Comparison of ENCODE assay signal across 22 cellular contexts in genomic region chr3:20680990-20681628, GRCh38.
"Had no signal": no experiment of that assay in that cellular context is flagged by ENCODE, and none has a peak within 500 bp of the region (broad histone marks: within the 10 kb centered on the region; RNA-seq: fewer than 3 reads in every experiment).

No MANE protein-coding gene starts in this region.

- H3K9me3 ChIP-seq: adrenal gland had no signal

- H3K36me3 Mint-ChIP-seq: activated naive CD8-positive, alpha-beta T cell treated with anti-CD3 and anti-CD28 coated beads, Interleukin-2, amount 10 ng/mL, durations not matched to agents 7 days and 5 days; brain had no signal

- H3K4me3 ChIP-seq: adrenal gland, SJSA1 had no signal

- H3K27ac ChIP-seq: adrenal gland, SJSA1, WERI-Rb-1 had no signal

- H3K4me1 ChIP-seq: adrenal gland, SJSA1 had no signal

- DNase-seq: activated CD4-positive, alpha-beta memory T cell treated with anti-CD3 and anti-CD28 coated beads, Interleukin-2, amount 10 ng/mL, durations not matched to agents 7 days and 5 days; activated CD4-positive, alpha-beta T cell treated with anti-CD3 and anti-CD28 coated beads for 36 hours; activated CD4-positive, alpha-beta T cell treated with anti-CD3 and anti-CD28 coated beads, Interleukin-2, amount 50 U/mL, for 1 hour; activated CD8-positive, alpha-beta memory T cell treated with anti-CD3 and anti-CD28 coated beads, Interleukin-2, amount 50 U/mL, for 4 hours; activated naive CD4-positive, alpha-beta T cell treated with anti-CD3 and anti-CD28 coated beads, Interleukin-2, amount 50 U/mL, for 16 hours; activated naive CD8-positive, alpha-beta T cell treated with anti-CD3 and anti-CD28 coated beads, Interleukin-2, amount 10 ng/mL, durations not matched to agents 7 days and 5 days; activated T-cell treated with anti-CD3 and anti-CD28 coated beads, Interleukin-2, amount 50 U/mL, for 1 hour; adrenal gland; anterior cingulate cortex; Karpas-422; NCI-H1105 treated with DMSO at 0.1 percent for 48 hours; NCI-H1436 treated with DMSO at 0.1 percent for 48 hours; NCI-H187; NCI-H2081; NCI-H510A treated with DMSO at 0.1 percent for 48 hours; NCI-H69; SHP77; T-helper 1 cell; WERI-Rb-1 had no signal

- H3K36me3 ChIP-seq: adrenal gland, SJSA1, WERI-Rb-1 had no signal

- H3K27me3 ChIP-seq: adrenal gland, SJSA1 had no signal

- H3K4me3 Mint-ChIP-seq: activated CD4-positive, alpha-beta memory T cell treated with anti-CD3 and anti-CD28 coated beads, Interleukin-2, amount 10 ng/mL, durations not matched to agents 7 days and 5 days; activated CD4-positive, alpha-beta T cell treated with anti-CD3 and anti-CD28 coated beads for 36 hours; activated naive CD8-positive, alpha-beta T cell treated with anti-CD3 and anti-CD28 coated beads, Interleukin-2, amount 10 ng/mL, durations not matched to agents 7 days and 5 days; brain; central memory CD8-positive, alpha-beta T cell had no signal

- H3K4me1 Mint-ChIP-seq: activated CD4-positive, alpha-beta memory T cell treated with anti-CD3 and anti-CD28 coated beads, Interleukin-2, amount 10 ng/mL, durations not matched to agents 7 days and 5 days; activated CD4-positive, alpha-beta T cell treated with anti-CD3 and anti-CD28 coated beads for 36 hours; activated naive CD8-positive, alpha-beta T cell treated with anti-CD3 and anti-CD28 coated beads, Interleukin-2, amount 10 ng/mL, durations not matched to agents 7 days and 5 days; brain; central memory CD8-positive, alpha-beta T cell had no signal

- H3K27ac Mint-ChIP-seq: activated CD4-positive, alpha-beta memory T cell treated with anti-CD3 and anti-CD28 coated beads, Interleukin-2, amount 10 ng/mL, durations not matched to agents 7 days and 5 days; activated CD4-positive, alpha-beta T cell treated with anti-CD3 and anti-CD28 coated beads for 36 hours; activated naive CD8-positive, alpha-beta T cell treated with anti-CD3 and anti-CD28 coated beads, Interleukin-2, amount 10 ng/mL, durations not matched to agents 7 days and 5 days; brain had no signal

- H3K27me3 Mint-ChIP-seq: activated CD4-positive, alpha-beta memory T cell treated with anti-CD3 and anti-CD28 coated beads, Interleukin-2, amount 10 ng/mL, durations not matched to agents 7 days and 5 days; activated CD4-positive, alpha-beta T cell treated with anti-CD3 and anti-CD28 coated beads for 36 hours; activated naive CD8-positive, alpha-beta T cell treated with anti-CD3 and anti-CD28 coated beads, Interleukin-2, amount 10 ng/mL, durations not matched to agents 7 days and 5 days; central memory CD8-positive, alpha-beta T cell had no signal
